Comparison of ENCODE assay signal across 1 cellular context in genomic region chr19:46788101-46788967, GRCh38.
A peak's percentile ranks its signal among the peaks of the same experiment; 100 is the strongest.
TF ChIP-seq lines count a peak whose summit lies in the region.

Gene SLC1A5, minus strand, starts transcription at chr19:46788594. Its CDS starts 629 bp downstream, at chr19:46787965.

TF ChIP-seq in K562, 482 proteins besides CTCF, POLR2A, EP300 and RAD21 (continued from another document and continues in another):
- TF ChIP-seq CTCFL (IDR thresholded peaks at IDR 0.05; ENCODE audit: borderline replicate concordance, insufficient read depth, low read depth, low read length, poor library complexity, severe bottlenecking) (peak; percentile 77), CHD1 (IDR thresholded peaks at IDR 0.05; ENCODE audit: low read length) (peak; percentile 72), SFPQ (IDR thresholded peaks at IDR 0.05; ENCODE audit: low read depth, low read length) (no peak), ZNF384 (IDR thresholded peaks at IDR 0.05; ENCODE audit: low read depth, low read length) (no peak), ZNF696 (CRISPR knock-in tag; conservative IDR thresholded peaks at IDR 0.05) (no peak), TAL1 (IDR thresholded peaks at IDR 0.05) (no peak), RERE (CRISPR knock-in tag; IDR thresholded peaks at IDR 0.05; ENCODE audit: borderline replicate concordance) (no peak), FOXM1 (IDR thresholded peaks at IDR 0.05; ENCODE audit: low read depth) (no peak), FOXM1 (CRISPR knock-in tag; IDR thresholded peaks at IDR 0.05; ENCODE audit: low read depth) (no peak), ZBTB2 (IDR thresholded peaks at IDR 0.05) (0 out of 2 replicates have a peak, but pooled peaks have one; percentile 44), SNAPC5 (CRISPR knock-in tag; IDR thresholded peaks at IDR 0.05) (no peak), TARDBP (IDR thresholded peaks at IDR 0.05) (no peak), ZNF232 (CRISPR knock-in tag; IDR thresholded peaks at IDR 0.05) (no peak), ZNF121 (CRISPR knock-in tag; conservative IDR thresholded peaks at IDR 0.05) (no peak), BACH1 (tag; IDR thresholded peaks at IDR 0.05) (no peak), DEAF1 (CRISPR knock-in tag; IDR thresholded peaks at IDR 0.05) (no peak), MECOM (CRISPR knock-in tag; IDR thresholded peaks at IDR 0.05) (no peak), SRSF1 (IDR thresholded peaks at IDR 0.05; ENCODE audit: low read depth, low read length) (0 out of 2 replicates have a peak, but pooled peaks have one; percentile 82), THRAP3 (IDR thresholded peaks at IDR 0.05; ENCODE audit: borderline replicate concordance) (peak; percentile 78; the same call in 1 of the 2 replicates), ZNF134 (CRISPR knock-in tag; conservative IDR thresholded peaks at IDR 0.05) (no peak), CC2D1A (IDR thresholded peaks at IDR 0.05) (peak; percentile 52), RFX7 (CRISPR knock-in tag; IDR thresholded peaks at IDR 0.05) (no peak), PCBP2 (IDR thresholded peaks at IDR 0.05; ENCODE audit: low read depth, low read length, poor library complexity, severe bottlenecking) (no peak), SMAD3 (CRISPR knock-in tag; conservative IDR thresholded peaks at IDR 0.05) (no peak), FOXP1 (CRISPR knock-in tag; IDR thresholded peaks at IDR 0.05) (no peak; the same call in 1 of the 2 replicates), USF1 (CRISPR knock-in tag; IDR thresholded peaks at IDR 0.05) (0 out of 2 replicates have a peak, but pooled peaks have one; percentile 30), CXXC5 (CRISPR knock-in tag; IDR thresholded peaks at IDR 0.05) (peak; percentile 79), NCOR1 (IDR thresholded peaks at IDR 0.05) (no peak), HSF4 (CRISPR knock-in tag; IDR thresholded peaks at IDR 0.05; ENCODE audit: borderline replicate concordance) (no peak), ZNF780A (CRISPR knock-in tag; IDR thresholded peaks at IDR 0.05) (no peak), CLOCK (CRISPR knock-in tag; IDR thresholded peaks at IDR 0.05; ENCODE audit: borderline replicate concordance) (no peak), ELF1 (tag; IDR thresholded peaks at IDR 0.05) (peak; percentile 87), FUS (optimal IDR thresholded peaks at IDR 0.05; ENCODE audit: low read depth, low read length) (no peak), MAFK (IDR thresholded peaks at IDR 0.05; ENCODE audit: low read length) (no peak), MLX (CRISPR knock-in tag; conservative IDR thresholded peaks at IDR 0.05) (0 out of 4 replicates have a peak, but pooled peaks of 1 of the 2 experiments have one; percentile 55), RUNX1 (IDR thresholded peaks at IDR 0.05; ENCODE audit: low read depth) (no peak)
